Comparison of ENCODE assay signal across 20 cellular contexts in the genomic region with DNA sequence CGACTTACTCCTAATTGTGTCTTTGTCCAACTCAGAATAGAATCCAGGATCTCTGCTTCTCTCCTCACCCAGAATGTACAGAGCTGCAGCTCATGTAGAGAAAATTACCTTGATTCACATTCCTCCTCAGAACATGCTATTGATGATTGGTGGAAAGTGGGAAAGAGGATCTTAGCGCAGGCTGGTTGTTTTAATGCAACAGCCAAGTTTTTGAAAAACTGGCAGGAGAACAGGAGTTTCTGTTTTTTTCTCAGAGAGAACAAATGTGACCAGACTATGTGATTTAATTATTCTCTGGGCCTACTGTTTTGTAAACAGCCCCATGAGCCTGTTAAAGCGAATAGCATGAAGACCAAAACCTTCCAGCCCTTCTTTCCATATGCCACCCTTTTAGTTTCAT.
"Had no signal": no experiment of that assay in that cellular context is flagged by ENCODE, and none has a peak within 500 bp of the region (broad histone marks: within the 10 kb centered on the region; RNA-seq: fewer than 3 reads in every experiment).

No MANE protein-coding gene starts in this region.

- H3K27ac Mint-ChIP-seq: activated CD4-positive, alpha-beta T cell treated with anti-CD3 and anti-CD28 coated beads, Interleukin-2, amount 10 ng/mL, durations not matched to agents 7 days and 5 days; activated CD8-positive, alpha-beta T cell treated with anti-CD3 and anti-CD28 coated beads for 36 hours; activated naive CD8-positive, alpha-beta T cell treated with anti-CD3 and anti-CD28 coated beads, Interleukin-2, amount 50 U/mL, for 24 hours; activated T-helper 1 cell treated with anti-CD3 and anti-CD28 coated beads, Interleukin-12 subunit alpha, Interleukin-12 subunit beta, Interleukin-2, Interleukin-4 antibody, amounts not matched to agents 30 ng/mL and 10 ng/mL and 1 ng/mL, durations not matched to agents 14 hours and 24 hours and 36 hours; natural killer cell; progenitor cell of endocrine pancreas; type B pancreatic cell had no signal

- H3K4me3 Mint-ChIP-seq: activated CD4-positive, alpha-beta T cell treated with anti-CD3 and anti-CD28 coated beads, Interleukin-2, amount 10 ng/mL, durations not matched to agents 7 days and 5 days; activated CD8-positive, alpha-beta T cell treated with anti-CD3 and anti-CD28 coated beads for 36 hours; activated naive CD8-positive, alpha-beta T cell treated with anti-CD3 and anti-CD28 coated beads, Interleukin-2, amount 50 U/mL, for 24 hours; activated T-helper 1 cell treated with anti-CD3 and anti-CD28 coated beads, Interleukin-12 subunit alpha, Interleukin-12 subunit beta, Interleukin-2, Interleukin-4 antibody, amounts not matched to agents 30 ng/mL and 10 ng/mL and 1 ng/mL, durations not matched to agents 14 hours and 24 hours and 36 hours; natural killer cell; type B pancreatic cell had no signal

- H3K27me3 ChIP-seq: brain microvascular endothelial cell, colonic mucosa, heart right ventricle, stomach, vagina had no signal

- H3K4me1 Mint-ChIP-seq: activated CD4-positive, alpha-beta T cell treated with anti-CD3 and anti-CD28 coated beads, Interleukin-2, amount 10 ng/mL, durations not matched to agents 7 days and 5 days had no signal

- H3K4me1 ChIP-seq: colonic mucosa, lower lobe of right lung, vagina had no signal

- H3K36me3 ChIP-seq: colonic mucosa, vagina had no signal

- H3K9me3 Mint-ChIP-seq: activated CD4-positive, alpha-beta T cell treated with anti-CD3 and anti-CD28 coated beads, Interleukin-2, amount 10 ng/mL, durations not matched to agents 7 days and 5 days; activated CD8-positive, alpha-beta T cell treated with anti-CD3 and anti-CD28 coated beads for 36 hours; activated naive CD8-positive, alpha-beta T cell treated with anti-CD3 and anti-CD28 coated beads, Interleukin-2, amount 50 U/mL, for 24 hours; activated T-helper 1 cell treated with anti-CD3 and anti-CD28 coated beads, Interleukin-12 subunit alpha, Interleukin-12 subunit beta, Interleukin-2, Interleukin-4 antibody, amounts not matched to agents 30 ng/mL and 10 ng/mL and 1 ng/mL, durations not matched to agents 14 hours and 24 hours and 36 hours; natural killer cell; type B pancreatic cell had no signal

- H3K36me3 Mint-ChIP-seq: natural killer cell had no signal

- H3K27me3 Mint-ChIP-seq: activated CD4-positive, alpha-beta T cell treated with anti-CD3 and anti-CD28 coated beads, Interleukin-2, amount 10 ng/mL, durations not matched to agents 7 days and 5 days; activated CD8-positive, alpha-beta T cell treated with anti-CD3 and anti-CD28 coated beads for 36 hours; activated naive CD8-positive, alpha-beta T cell treated with anti-CD3 and anti-CD28 coated beads, Interleukin-2, amount 50 U/mL, for 24 hours; progenitor cell of endocrine pancreas; type B pancreatic cell had no signal

- DNase-seq: activated CD4-positive, alpha-beta T cell treated with anti-CD3 and anti-CD28 coated beads, Interleukin-2, amount 10 ng/mL, durations not matched to agents 7 days and 5 days; activated CD4-positive, CD25-positive, alpha-beta regulatory T cell treated with anti-CD3 and anti-CD28 coated beads, Interleukin-2, amount 50 U/mL, for 72 hours; activated CD8-positive, alpha-beta T cell treated with anti-CD3 and anti-CD28 coated beads for 36 hours; activated gamma-delta T cell; activated naive CD4-positive, alpha-beta T cell treated with anti-CD3 and anti-CD28 coated beads, Interleukin-2, amount 50 U/mL, for 16 hours; activated naive CD8-positive, alpha-beta T cell treated with anti-CD3 and anti-CD28 coated beads, Interleukin-2, amount 50 U/mL, for 24 hours; aorta; brain microvascular endothelial cell; central memory CD4-positive, alpha-beta T cell; colonic mucosa; heart right ventricle; lower lobe of right lung; natural killer cell; stimulated activated CD4-positive, alpha-beta T cell treated with anti-CD3 and anti-CD28 coated beads, Interleukin-4, amount 100 ng/mL, for 24 hours; stomach had no signal

- H3K9me3 ChIP-seq: colonic mucosa, heart right ventricle, lower lobe of right lung, stomach, thoracic aorta, vagina had no signal

- H3K4me3 ChIP-seq: colonic mucosa, heart right ventricle, lower lobe of right lung, stomach, thoracic aorta, vagina had no signal
